ENCODE assay signal across 8 cellular contexts in the genomic region with DNA sequence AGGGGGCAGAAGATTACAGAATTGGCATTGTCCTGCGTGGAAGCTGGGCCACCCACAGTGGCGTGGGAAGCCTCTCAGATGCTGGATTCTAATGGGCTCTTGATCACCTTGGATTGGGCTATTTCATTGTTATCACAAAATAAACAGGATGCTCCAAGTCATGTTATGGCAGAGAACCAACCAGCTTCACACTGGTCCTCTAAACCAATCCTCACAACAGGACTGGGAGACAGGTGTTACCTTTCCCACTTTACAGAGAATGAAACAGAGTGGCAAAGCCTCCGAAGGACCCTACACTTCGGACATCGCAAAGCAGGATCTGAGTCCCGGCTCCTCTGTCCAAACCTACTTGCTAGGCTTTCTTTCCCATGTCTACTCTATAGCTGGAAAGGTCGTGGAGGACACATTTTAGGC. TPM values are rescaled to one million over a fixed set of nuclear protein-coding genes. Genes with fewer than 3 reads are reported as not detected.
A peak's percentile ranks its signal among the peaks of the same experiment; 100 is the strongest.
DNase-seq lines count a peak whose midpoint lies in the region; TF ChIP-seq lines count a peak whose summit lies in the region.

No MANE protein-coding gene starts in this region.

- peak overlapping the region; percentile 62 for H3K4me3 ChIP-seq in suprapubic skin

- H3K27me3 Mint-ChIP-seq in T-helper 2 cell treated with Interferon-gamma antibody and Interleukin-4, amounts not matched to agents 5 μg/mL and 100 μg/mL, for 36 hours (ENCODE audit: low read depth), result no peaks in the 10 kb centered on the region
- H3K27me3 Mint-ChIP-seq in activated naive CD8-positive, alpha-beta T cell, result no peaks in the 10 kb centered on the region

- in situ Hi-C loops in ACHN (cut with HindIII; ENCODE audit: low pct_ligation_motif_present, low pct_unique_long_range_greater_than_20kb, low sequenced_read_pairs), result no loop called here

- H3K4me1 Mint-ChIP-seq in T-helper 2 cell treated with Interferon-gamma antibody and Interleukin-4, amounts not matched to agents 5 μg/mL and 100 μg/mL, for 36 hours (ENCODE audit: low read depth), result peaks cover 57% of the 10 kb centered on the region
- peaks cover 50% of the 10 kb centered on the region for H3K4me1 Mint-ChIP-seq in activated naive CD8-positive, alpha-beta T cell (ENCODE audit: low read depth)

- no peak for DNase-seq in T-helper 2 cell treated with Interferon-gamma antibody and Interleukin-4, amounts not matched to agents 5 μg/mL and 100 μg/mL, for 36 hours (ENCODE audit: low spot score)
- no peak for DNase-seq in T-helper 2 cell
- peak; percentile 19 for DNase-seq in iPS-NIHi11 (ENCODE audit: low spot score)
- DNase-seq in suprapubic skin (ENCODE audit: low spot score in 2 of 2), result no peak
- DNase-seq in ACHN, result no peak
- DNase-seq in NK-92 treated with Interleukin-12 subunit alpha and Interleukin-12 subunit beta, amount 100 ng/mL, for 24 hours (lab: John Stamatoyannopoulos, UW), result no peak
- DNase-seq in NCI-H82 treated with DMSO at 0.1 percent for 48 hours (lab: John Stamatoyannopoulos, UW; ENCODE audit: unreplicated experiment), result no peak

- H3K36me3 Mint-ChIP-seq in T-helper 2 cell treated with Interferon-gamma antibody and Interleukin-4, amounts not matched to agents 5 μg/mL and 100 μg/mL, for 36 hours (ENCODE audit: low read depth), result peaks cover 24% of the 10 kb centered on the region
- H3K36me3 Mint-ChIP-seq in activated naive CD8-positive, alpha-beta T cell, result no peaks in the 10 kb centered on the region

- peaks cover 33% of the 10 kb centered on the region for H3K4me1 ChIP-seq in suprapubic skin

- H3K9me3 ChIP-seq in suprapubic skin, result no peaks in the 10 kb centered on the region

- TF ChIP-seq POLR2A in suprapubic skin (IDR thresholded peaks at IDR 0.05), result no peak

- no peaks in the 10 kb centered on the region for H3K36me3 ChIP-seq in suprapubic skin

- H3K9me3 Mint-ChIP-seq in T-helper 2 cell treated with Interferon-gamma antibody and Interleukin-4, amounts not matched to agents 5 μg/mL and 100 μg/mL, for 36 hours, result no peaks in the 10 kb centered on the region
- no peaks in the 10 kb centered on the region for H3K9me3 Mint-ChIP-seq in activated naive CD8-positive, alpha-beta T cell (ENCODE audit: low read depth)

- no peak for TF ChIP-seq CTCF in suprapubic skin (IDR thresholded peaks at IDR 0.05)

- H3K27ac ChIP-seq in suprapubic skin, result peak overlapping the region; percentile 81

- no peaks in the 10 kb centered on the region for H3K27me3 ChIP-seq in suprapubic skin

- WGBS in suprapubic skin, result 28% methylated on average over 6 of the region's 7 CpGs

- peak overlapping the region; percentile 100 for H3K4me3 Mint-ChIP-seq in T-helper 2 cell treated with Interferon-gamma antibody and Interleukin-4, amounts not matched to agents 5 μg/mL and 100 μg/mL, for 36 hours
- H3K4me3 Mint-ChIP-seq in activated naive CD8-positive, alpha-beta T cell, result peak overlapping the region; percentile 97

- H3K27ac Mint-ChIP-seq in T-helper 2 cell treated with Interferon-gamma antibody and Interleukin-4, amounts not matched to agents 5 μg/mL and 100 μg/mL, for 36 hours, result peak overlapping the region; percentile 63
- peak overlapping the region; percentile 78 for H3K27ac Mint-ChIP-seq in activated naive CD8-positive, alpha-beta T cell

- no peak for TF ChIP-seq EP300 in suprapubic skin (IDR thresholded peaks at IDR 0.05)

RNA-seq across cellular contexts. Expression of a gene that starts 0.4 kb away (rescaled TPM):
- 10 to 100 TPM in 3 of 4 donors, 1 to 10 TPM in 1; 7.1 to 18.7 (median 14.1) TPM for total RNA-seq in suprapubic skin

RNA-seq across cellular contexts. Expression of a gene that starts 19.3 kb away (rescaled TPM):
- total RNA-seq in suprapubic skin, result 10 to 100 TPM; 64.8 to 91.6 (median 76.3) TPM
